Comparison of ENCODE assay signal across 1 cellular context in genomic region chr5:153960269-153961215, GRCh38.
TF ChIP-seq lines count a peak whose summit lies in the region.

No MANE protein-coding gene starts in this region.

TF ChIP-seq in GM23338, 12 proteins besides CTCF, POLR2A, EP300 and RAD21 (continued from another document):
- TF ChIP-seq ZNF331 (CRISPR knock-in tag; IDR thresholded peaks at IDR 0.05; ENCODE audit: low read depth) (no peak), EZH2phosphoT487 (IDR thresholded peaks at IDR 0.05; ENCODE audit: unreplicated experiment) (no peak), ETS1 (IDR thresholded peaks at IDR 0.05) (no peak), CREB1 (CRISPR knock-in tag; IDR thresholded peaks at IDR 0.05; ENCODE audit: low read depth) (no peak), POLR2AphosphoS5 (IDR thresholded peaks at IDR 0.05; ENCODE audit: low read depth) (no peak)
